ENCODE assay signal across 8 cellular contexts in genomic region chr4:98260579-98261290, GRCh38. TPM values are rescaled to one million over a fixed set of nuclear protein-coding genes. Genes with fewer than 3 reads are reported as not detected.
DNase-seq lines count a peak whose midpoint lies in the region; ATAC-seq, FAIRE-seq and TF ChIP-seq lines count a peak whose summit lies in the region.

No MANE protein-coding gene starts in this region.

- TF ChIP-seq POLR2A in GM12891 (IDR thresholded peaks at IDR 0.05; ENCODE audit: low read depth, low read length) = peak; percentile 71
- peak; percentile 61 to 89 for TF ChIP-seq POLR2A in heart left ventricle (IDR thresholded peaks at IDR 0.05)

- WGBS in adipose tissue, 3 donors = 0 to 1% (median 0%) methylated on average over 44 to 59 of the region's 59 CpGs
- 0 to 1% (median 1%) methylated on average over 34 to 59 of the region's 59 CpGs for WGBS in heart left ventricle, 4 donors

- H3K27ac ChIP-seq in SU-DHL-6 (ENCODE audit: low read depth, low read length) (peak overlapping the region; percentile 45), adipose tissue (ENCODE audit: low read depth, low read length) (peak overlapping the region; percentile 76), heart left ventricle (peak overlapping the region; percentile 85 to 99 (median 96))

- H3K36me3 ChIP-seq in SU-DHL-6 (ENCODE audit: low read length) = no peaks in the 10 kb centered on the region
- no peaks in the 10 kb centered on the region for H3K36me3 ChIP-seq in heart left ventricle

- intact Hi-C loops in heart left ventricle (cut with DNase I) (loop anchor here in 6 of 10 donors (2.0 to 10.0 kb wide), 8 partner anchors 94 to 827 kb away; partner anchors contain the start of genes STPG2 (in 4 of the 6), ADH5 (in 2 of the 6) and METAP1 (in 2 of the 6)), posterior cingulate gyrus (cut with DNase I) (loop anchor here (5.0 kb wide), 4 partner anchors 37 to 667 kb away; partner anchors contain the start of genes EIF4E, STPG2 and TSPAN5)

- peak; percentile 95 for FAIRE-seq in GM12891 (lab: Jason Lieb, UNC)

- H3K9me3 Mint-ChIP-seq in type B pancreatic cell = no peaks in the 10 kb centered on the region

- peak overlapping the region; percentile 80 for H3K9ac ChIP-seq in SU-DHL-6 (ENCODE audit: low read length)

- H3K79me2 ChIP-seq in SU-DHL-6 (ENCODE audit: insufficient read depth, low read length) = peaks cover 36% of the 10 kb centered on the region

- H3F3A ChIP-seq in SU-DHL-6 (ENCODE audit: insufficient read depth) = 0 out of 2 replicates have a peak, but pooled peaks cover 2% of the 10 kb centered on the region

- no peaks in the 10 kb centered on the region for H3K27me3 Mint-ChIP-seq in type B pancreatic cell

- TF ChIP-seq CTCF in SU-DHL-6 (IDR thresholded peaks at IDR 0.05; ENCODE audit: insufficient read depth, low read length, poor library complexity, severe bottlenecking) (no peak), heart left ventricle (IDR thresholded peaks at IDR 0.05) (no peak), type B pancreatic cell (conservative IDR thresholded peaks at IDR 0.05) (no peak)

- no peaks in the 10 kb centered on the region for H3K9me3 ChIP-seq in SU-DHL-6 (ENCODE audit: insufficient read depth, low read length)
- H3K9me3 ChIP-seq in heart left ventricle = no peaks in the 10 kb centered on the region

- peaks cover 15% of the 10 kb centered on the region for H3K4me1 Mint-ChIP-seq in type B pancreatic cell (ENCODE audit: unreplicated experiment)

- H2AFZ ChIP-seq in SU-DHL-6 (ENCODE audit: low read depth, low read length, severe bottlenecking) = peak overlapping the region; percentile 90

- H3K4me2 ChIP-seq in SU-DHL-6 (ENCODE audit: low read depth, low read length, poor library complexity, severe bottlenecking) = peak overlapping the region; percentile 68

- no peaks in the 10 kb centered on the region for H3K27me3 ChIP-seq in SU-DHL-6 (ENCODE audit: low read length)
- no peaks in the 10 kb centered on the region for H3K27me3 ChIP-seq in heart left ventricle

- peak overlapping the region; percentile 97 for H3K4me3 Mint-ChIP-seq in type B pancreatic cell

- peak overlapping the region; percentile 97 for H3K27ac Mint-ChIP-seq in type B pancreatic cell

- peaks cover 0 to 32% (median 17%) of the 10 kb centered on the region in 12 donors for H3K4me1 ChIP-seq in heart left ventricle

- H4K20me1 ChIP-seq in SU-DHL-6 (ENCODE audit: low read depth, low read length) = no peaks in the 10 kb centered on the region

- no peaks in the 10 kb centered on the region for H3K9me2 ChIP-seq in SU-DHL-6 (replicated peaks; ENCODE audit: insufficient read depth, low read length)

- H3K36me3 Mint-ChIP-seq in type B pancreatic cell = peaks cover 3% of the 10 kb centered on the region

- H3K4me3 ChIP-seq in SU-DHL-6 (ENCODE audit: insufficient read depth, low read length, poor library complexity, severe bottlenecking) (peak overlapping the region; percentile 65), heart left ventricle (peak overlapping the region; percentile 43 to 99 (median 84))

- ATAC-seq in HG02642 (IDR thresholded peaks at IDR 0.05; ENCODE audit: poor library complexity, unreplicated experiment) = peak; percentile 87
- peak; percentile 98 to 99 (median 98) for ATAC-seq in heart left ventricle

- DNase-seq in GM12891 (ENCODE audit: insufficient read length, low spot score) = peak; percentile 90
- DNase-seq in NCI-H1092 treated with DMSO at 0.1 percent for 48 hours (lab: John Stamatoyannopoulos, UW) = peak; percentile 95
- peak; percentile 96 to 98 (median 98) for DNase-seq in heart left ventricle
- peak; percentile 91 to 99 (median 93) for DNase-seq in posterior cingulate gyrus
- peak; percentile 93 for DNase-seq in type B pancreatic cell (ENCODE audit: extremely low spot score, unreplicated experiment)

TF ChIP-seq in GM12891, 5 proteins besides CTCF, POLR2A, EP300 and RAD21:
- TF ChIP-seq POLR2AphosphoS5 (IDR thresholded peaks at IDR 0.05; ENCODE audit: low read depth, low read length) (0 out of 2 replicates have a peak, but pooled peaks have one; percentile 33), SPI1 (IDR thresholded peaks at IDR 0.05; ENCODE audit: low read depth, low read length) (no peak), PAX5 (IDR thresholded peaks at IDR 0.05; ENCODE audit: insufficient read depth, low read length, severe bottlenecking) (no peak), TAF1 (IDR thresholded peaks at IDR 0.05; ENCODE audit: low read depth, low read length) (peak; percentile 76; the same call in 1 of the 2 replicates), POU2F2 (IDR thresholded peaks at IDR 0.05; ENCODE audit: low read depth, low read length) (no peak)

RNA-seq across cellular contexts. Expression of gene RAP1GDS1, which starts 0.4 kb away (rescaled TPM):
- polyA plus RNA-seq in GM12891 (2012; ENCODE audit: low read depth, missing spikeins) = 9.9 TPM
- polyA plus RNA-seq in adipose tissue (10 to 100 TPM; 14.4 to 20.0 (median 18.5) TPM), heart left ventricle (10 to 100 TPM in 1 of 2 donors, 1 to 10 TPM in 1; 4.2 to 26.6 TPM)
- total RNA-seq in heart left ventricle (10 to 100 TPM in 8 of 9 donors, 1 to 10 TPM in 1; 9.2 to 25.3 (median 12.5) TPM), type B pancreatic cell (ENCODE audit: low replicate concordance) (24.8 and 31.6 TPM in 2 replicates)

Comparison
In these comparisons a context has a peak if more than half of its experiments do, and no peak if none do; other contexts are left out.
1. Peak in every context shown above with its lines: DNase-seq, ATAC-seq, H3K4me3 ChIP-seq and H3K27ac ChIP-seq.
2. H3K27ac ChIP-seq: peak in every context shown above with its lines; median percentile 96 in heart left ventricle; 76 in adipose tissue; 45 in SU-DHL-6.